In genomic region chr10:77635402-77636227, GRCh38 we compare ENCODE assay signal across 10 cellular contexts. TPM values are rescaled to one million over a fixed set of nuclear protein-coding genes. Genes with fewer than 3 reads are reported as not detected.
DNase-seq lines count a peak whose midpoint lies in the region; ATAC-seq and TF ChIP-seq lines count a peak whose summit lies in the region.
"Had no signal": no experiment of that assay in that cellular context is flagged by ENCODE, and none has a peak within 500 bp of the region (broad histone marks: within the 10 kb centered on the region; RNA-seq: fewer than 3 reads in every experiment).

No MANE protein-coding gene starts in this region.

- peaks cover 23 to 80% (median 47%) of the 10 kb centered on the region in 9 donors for H3K27me3 ChIP-seq in heart left ventricle
- peaks cover 2 to 38% of the 10 kb centered on the region in 2 donors for H3K27me3 ChIP-seq in breast epithelium

- H3K4me3 ChIP-seq in heart left ventricle, result peak overlapping the region in 8 of 12 donors; percentile 14 to 63 (median 55)
- peak overlapping the region; percentile 54 to 76 (median 62) for H3K4me3 ChIP-seq in breast epithelium
- H3K4me3 ChIP-seq in urinary bladder (ENCODE audit: low read depth, low read length), result peak overlapping the region; percentile 70

- no peaks in the 10 kb centered on the region for H3K36me3 Mint-ChIP-seq in mesothelial cell of epicardium

- ATAC-seq in heart left ventricle (no peak), Right ventricle myocardium inferior (no peak), left lobe of liver (no peak), HG02885 (IDR thresholded peaks at IDR 0.05; ENCODE audit: poor library complexity, unreplicated experiment) (no peak)

- H3K4me1 ChIP-seq in heart left ventricle (peaks cover 0 to 20% (median 0%) of the 10 kb centered on the region in 12 donors), breast epithelium (no peaks in the 10 kb centered on the region), urinary bladder (ENCODE audit: insufficient read depth) (no peaks in the 10 kb centered on the region)

- 21 to 31% (median 24%) methylated on average over 13 of the region's 13 CpGs for WGBS in heart left ventricle, 4 donors
- WGBS in urinary bladder, result 32% methylated on average over 13 of the region's 13 CpGs

- H3K27me3 Mint-ChIP-seq in mesothelial cell of epicardium (ENCODE audit: low read depth), result peaks cover 34% of the 10 kb centered on the region

- DNase-seq in heart left ventricle (no peak), Right ventricle myocardium inferior (ENCODE audit: missing footprints) (no peak), breast epithelium (ENCODE audit: low spot score in 2 of 2) (no peak), mesothelial cell of epicardium (ENCODE audit: low spot score in 2 of 2, unreplicated experiment in 2 of 2) (no peak), HPDE6-E6E7 (ENCODE audit: extremely low spot score) (no peak), left lobe of liver (ENCODE audit: low spot score) (no peak)
- DNase-seq: OCI-M1 had no signal

- H3K36me3 ChIP-seq in heart left ventricle (no peaks in the 10 kb centered on the region), breast epithelium (no peaks in the 10 kb centered on the region), urinary bladder (ENCODE audit: insufficient read depth) (no peaks in the 10 kb centered on the region)

- peaks cover 26% of the 10 kb centered on the region for H3K4me1 Mint-ChIP-seq in mesothelial cell of epicardium

- TF ChIP-seq CTCF in heart left ventricle (IDR thresholded peaks at IDR 0.05), result no peak
- TF ChIP-seq CTCF in breast epithelium (IDR thresholded peaks at IDR 0.05), result no peak
- no peak for TF ChIP-seq CTCF in mesothelial cell of epicardium (IDR thresholded peaks at IDR 0.05; ENCODE audit: unreplicated experiment)

- H3K27ac ChIP-seq in heart left ventricle, result peak overlapping the region in 1 of 12 donors; percentile 88
- H3K27ac ChIP-seq in breast epithelium, result no peak overlapping the region
- no peak overlapping the region for H3K27ac ChIP-seq in urinary bladder (ENCODE audit: low read depth)
- H3K27ac ChIP-seq: BLaER1 treated with 17β-estradiol and CSF1 and Interleukin-3, amounts not matched to agents 10 nM and 100 nM had no signal

- H3K9me3 Mint-ChIP-seq in mesothelial cell of epicardium, result no peaks in the 10 kb centered on the region

- intact Hi-C loops in heart left ventricle (cut with DNase I), result loop anchor here in 1 of 10 donors (5.0 kb wide), 1 partner anchor 138 kb away; no protein-coding TSS in a partner anchor
- intact Hi-C loops in Right ventricle myocardium inferior (cut with DNase I), result no loop called here
- intact Hi-C loops in breast epithelium (cut with DNase I; ENCODE audit: low total_unique reads), result loop anchor here (5.0 to 10.0 kb wide), 2 partner anchors 471 to 1642 kb away; no protein-coding TSS in a partner anchor

- no peak overlapping the region for H3K27ac Mint-ChIP-seq in mesothelial cell of epicardium

- H3K4me3 Mint-ChIP-seq in mesothelial cell of epicardium, result peak overlapping the region; percentile 95

- no peak for TF ChIP-seq POLR2A in heart left ventricle (IDR thresholded peaks at IDR 0.05)
- no peak for TF ChIP-seq POLR2A in breast epithelium (IDR thresholded peaks at IDR 0.05)

- H3K9me3 ChIP-seq in heart left ventricle, result no peaks in the 10 kb centered on the region
- H3K9me3 ChIP-seq in breast epithelium, result no peaks in the 10 kb centered on the region

RNA-seq across cellular contexts. Expression of gene KCNMA1, which starts 2.0 kb away (rescaled TPM):
- total RNA-seq in heart left ventricle (1 to 10 TPM in 7 of 9 donors, under 1 TPM in 2; 0.63 to 8.7 (median 2.3) TPM), Right ventricle myocardium inferior (2.2 TPM), breast epithelium (10 to 100 TPM; 13.6 to 37.8 (median 15.1) TPM), mesothelial cell of epicardium (38.4 to 44.0 TPM (median 41.3 TPM) in 3 replicates), urinary bladder (105 TPM), left lobe of liver (44.0 TPM)
- polyA plus RNA-seq in heart left ventricle (under 1 TPM; 0.39 to 0.53 TPM), urinary bladder (107 TPM)
